In the genomic region with DNA sequence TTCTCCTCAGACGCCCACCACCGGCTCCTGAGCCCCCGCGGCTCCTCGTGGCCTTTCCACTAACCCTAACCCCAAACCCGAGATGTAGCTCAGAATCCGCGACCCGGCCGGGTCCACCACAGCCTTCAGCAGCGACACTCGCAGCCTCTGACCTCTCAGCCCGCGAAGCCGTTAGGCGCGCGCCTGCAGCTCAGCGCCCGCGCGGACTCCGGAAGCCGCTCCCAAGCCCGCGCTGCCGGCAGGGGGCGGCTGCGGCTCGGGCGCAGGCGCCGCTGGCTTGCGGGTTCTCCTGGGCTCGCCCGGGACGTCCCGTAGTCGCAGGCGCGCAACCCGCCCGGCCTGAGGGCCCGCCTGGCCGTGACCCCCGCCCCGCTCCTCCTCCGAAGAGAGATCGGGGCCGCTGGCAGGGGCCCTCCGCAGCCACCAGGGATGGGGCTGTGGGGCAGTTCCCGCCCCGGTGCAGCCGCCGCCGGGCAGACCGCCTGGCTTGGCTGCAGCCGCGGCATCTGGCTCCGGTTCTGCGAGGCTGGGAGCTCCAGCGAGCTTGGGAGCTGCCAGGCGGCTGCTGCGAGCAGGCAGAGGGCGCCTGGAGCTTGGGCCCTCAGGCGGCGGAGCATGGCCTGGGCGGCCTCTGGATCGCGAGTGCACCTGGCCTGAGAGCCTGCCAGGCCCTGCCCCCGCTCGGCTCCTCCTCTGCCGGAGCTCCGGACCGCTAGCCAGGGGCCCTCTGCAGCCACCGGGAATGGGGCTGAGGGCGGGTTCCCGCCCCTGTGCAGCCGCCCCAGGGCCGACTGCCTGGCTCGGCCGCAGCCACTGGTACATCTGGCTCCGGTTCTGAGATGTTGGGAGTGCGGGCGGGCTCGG, we compare ENCODE assay signal across 1 cellular context.
A peak's percentile ranks its signal among the peaks of the same experiment; 100 is the strongest.
TF ChIP-seq lines count a peak whose summit lies in the region.

No MANE protein-coding gene starts in this region.

TF ChIP-seq in K562, 482 proteins besides CTCF, POLR2A, EP300 and RAD21 (continued from another document and continues in another):
- TF ChIP-seq, protein P1, sequence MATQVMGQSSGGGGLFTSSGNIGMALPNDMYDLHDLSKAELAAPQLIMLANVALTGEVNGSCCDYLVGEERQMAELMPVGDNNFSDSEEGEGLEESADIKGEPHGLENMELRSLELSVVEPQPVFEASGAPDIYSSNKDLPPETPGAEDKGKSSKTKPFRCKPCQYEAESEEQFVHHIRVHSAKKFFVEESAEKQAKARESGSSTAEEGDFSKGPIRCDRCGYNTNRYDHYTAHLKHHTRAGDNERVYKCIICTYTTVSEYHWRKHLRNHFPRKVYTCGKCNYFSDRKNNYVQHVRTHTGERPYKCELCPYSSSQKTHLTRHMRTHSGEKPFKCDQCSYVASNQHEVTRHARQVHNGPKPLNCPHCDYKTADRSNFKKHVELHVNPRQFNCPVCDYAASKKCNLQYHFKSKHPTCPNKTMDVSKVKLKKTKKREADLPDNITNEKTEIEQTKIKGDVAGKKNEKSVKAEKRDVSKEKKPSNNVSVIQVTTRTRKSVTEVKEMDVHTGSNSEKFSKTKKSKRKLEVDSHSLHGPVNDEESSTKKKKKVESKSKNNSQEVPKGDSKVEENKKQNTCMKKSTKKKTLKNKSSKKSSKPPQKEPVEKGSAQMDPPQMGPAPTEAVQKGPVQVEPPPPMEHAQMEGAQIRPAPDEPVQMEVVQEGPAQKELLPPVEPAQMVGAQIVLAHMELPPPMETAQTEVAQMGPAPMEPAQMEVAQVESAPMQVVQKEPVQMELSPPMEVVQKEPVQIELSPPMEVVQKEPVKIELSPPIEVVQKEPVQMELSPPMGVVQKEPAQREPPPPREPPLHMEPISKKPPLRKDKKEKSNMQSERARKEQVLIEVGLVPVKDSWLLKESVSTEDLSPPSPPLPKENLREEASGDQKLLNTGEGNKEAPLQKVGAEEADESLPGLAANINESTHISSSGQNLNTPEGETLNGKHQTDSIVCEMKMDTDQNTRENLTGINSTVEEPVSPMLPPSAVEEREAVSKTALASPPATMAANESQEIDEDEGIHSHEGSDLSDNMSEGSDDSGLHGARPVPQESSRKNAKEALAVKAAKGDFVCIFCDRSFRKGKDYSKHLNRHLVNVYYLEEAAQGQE (CRISPR knock-in tag; IDR thresholded peaks at IDR 0.05; ENCODE audit: low read depth) = no peak; the same call in 1 of the 2 replicates
- TF ChIP-seq CC2D1A (IDR thresholded peaks at IDR 0.05) = peak; percentile 50; the same call in 1 of the 2 replicates
- no peak for TF ChIP-seq KDM4B (IDR thresholded peaks at IDR 0.05; ENCODE audit: borderline replicate concordance in 2 of 2, low read depth in 1 of 2)
- TF ChIP-seq PHF20 (IDR thresholded peaks at IDR 0.05; ENCODE audit: partially characterized antibody) = peak; percentile 95
- TF ChIP-seq HIVEP1 (CRISPR knock-in tag; IDR thresholded peaks at IDR 0.05) = no peak
- TF ChIP-seq SRSF3 (IDR thresholded peaks at IDR 0.05; ENCODE audit: insufficient read depth, low read length) = 0 out of 2 replicates have a peak, but pooled peaks have one; percentile 42
- TF ChIP-seq FOXK2 (conservative IDR thresholded peaks at IDR 0.05 in 1 of 2, IDR thresholded peaks at IDR 0.05 in 1 of 2; ENCODE audit: low read depth in 2 of 2) = no peak
- TF ChIP-seq ETS2 (tag; IDR thresholded peaks at IDR 0.05; ENCODE audit: borderline replicate concordance, poor library complexity, severe bottlenecking) = no peak
- TF ChIP-seq TEAD1 (CRISPR knock-in tag; IDR thresholded peaks at IDR 0.05) = peak in 1 of 2 experiments; percentile 66; a peak in 1 of 4 replicates
- TF ChIP-seq RBM15 (IDR thresholded peaks at IDR 0.05; ENCODE audit: insufficient read depth, low read length) = no peak
- TF ChIP-seq ZBTB8A (IDR thresholded peaks at IDR 0.05; ENCODE audit: partially characterized antibody) = no peak
- no peak for TF ChIP-seq GTF2F1 (IDR thresholded peaks at IDR 0.05; ENCODE audit: low read depth, low read length)
- no peak for TF ChIP-seq DDX20 (tag; IDR thresholded peaks at IDR 0.05; ENCODE audit: low read depth)
- no peak for TF ChIP-seq BCL6 (CRISPR knock-in tag; IDR thresholded peaks at IDR 0.05)
- no peak for TF ChIP-seq POLR3G (IDR thresholded peaks at IDR 0.05; ENCODE audit: extremely low read depth, insufficient read length, insufficient replicate concordance)
- TF ChIP-seq SREBF2 (CRISPR knock-in tag; IDR thresholded peaks at IDR 0.05) = no peak
- TF ChIP-seq, protein P2, sequence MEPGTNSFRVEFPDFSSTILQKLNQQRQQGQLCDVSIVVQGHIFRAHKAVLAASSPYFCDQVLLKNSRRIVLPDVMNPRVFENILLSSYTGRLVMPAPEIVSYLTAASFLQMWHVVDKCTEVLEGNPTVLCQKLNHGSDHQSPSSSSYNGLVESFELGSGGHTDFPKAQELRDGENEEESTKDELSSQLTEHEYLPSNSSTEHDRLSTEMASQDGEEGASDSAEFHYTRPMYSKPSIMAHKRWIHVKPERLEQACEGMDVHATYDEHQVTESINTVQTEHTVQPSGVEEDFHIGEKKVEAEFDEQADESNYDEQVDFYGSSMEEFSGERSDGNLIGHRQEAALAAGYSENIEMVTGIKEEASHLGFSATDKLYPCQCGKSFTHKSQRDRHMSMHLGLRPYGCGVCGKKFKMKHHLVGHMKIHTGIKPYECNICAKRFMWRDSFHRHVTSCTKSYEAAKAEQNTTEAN (CRISPR knock-in tag; IDR thresholded peaks at IDR 0.05) = no peak
- TF ChIP-seq HNRNPUL1 (IDR thresholded peaks at IDR 0.05; ENCODE audit: low read length) = no peak
- TF ChIP-seq CXXC5 (CRISPR knock-in tag; IDR thresholded peaks at IDR 0.05) = peak; percentile 93
- no peak for TF ChIP-seq ZNF384 (IDR thresholded peaks at IDR 0.05; ENCODE audit: low read depth, low read length)
- no peak for TF ChIP-seq HDAC2 (IDR thresholded peaks at IDR 0.05)
- TF ChIP-seq KAT7 (CRISPR knock-in tag; IDR thresholded peaks at IDR 0.05; ENCODE audit: borderline replicate concordance) = peak; percentile 96
- TF ChIP-seq MCM5 (IDR thresholded peaks at IDR 0.05; ENCODE audit: low read depth) = no peak
- TF ChIP-seq CSDE1 (IDR thresholded peaks at IDR 0.05) = no peak
- TF ChIP-seq SMARCA5 (IDR thresholded peaks at IDR 0.05) = no peak
- TF ChIP-seq, protein P3, sequence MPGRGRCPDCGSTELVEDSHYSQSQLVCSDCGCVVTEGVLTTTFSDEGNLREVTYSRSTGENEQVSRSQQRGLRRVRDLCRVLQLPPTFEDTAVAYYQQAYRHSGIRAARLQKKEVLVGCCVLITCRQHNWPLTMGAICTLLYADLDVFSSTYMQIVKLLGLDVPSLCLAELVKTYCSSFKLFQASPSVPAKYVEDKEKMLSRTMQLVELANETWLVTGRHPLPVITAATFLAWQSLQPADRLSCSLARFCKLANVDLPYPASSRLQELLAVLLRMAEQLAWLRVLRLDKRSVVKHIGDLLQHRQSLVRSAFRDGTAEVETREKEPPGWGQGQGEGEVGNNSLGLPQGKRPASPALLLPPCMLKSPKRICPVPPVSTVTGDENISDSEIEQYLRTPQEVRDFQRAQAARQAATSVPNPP (IDR thresholded peaks at IDR 0.05; ENCODE audit: borderline replicate concordance, insufficient read depth, insufficient read length) = no peak
- TF ChIP-seq ZNF436 (CRISPR knock-in tag; IDR thresholded peaks at IDR 0.05) = peak; percentile 70
- TF ChIP-seq ZNF133 (CRISPR knock-in tag; IDR thresholded peaks at IDR 0.05) = no peak
- no peak for TF ChIP-seq FOSL1 (tag; conservative IDR thresholded peaks at IDR 0.05)
- peak; percentile 82 for TF ChIP-seq RBBP5 (IDR thresholded peaks at IDR 0.05; ENCODE audit: borderline replicate concordance, insufficient read depth, low read length, poor library complexity, severe bottlenecking)
- TF ChIP-seq ZFX (CRISPR knock-in tag; IDR thresholded peaks at IDR 0.05) = peak; percentile 78
- TF ChIP-seq, protein P4, sequence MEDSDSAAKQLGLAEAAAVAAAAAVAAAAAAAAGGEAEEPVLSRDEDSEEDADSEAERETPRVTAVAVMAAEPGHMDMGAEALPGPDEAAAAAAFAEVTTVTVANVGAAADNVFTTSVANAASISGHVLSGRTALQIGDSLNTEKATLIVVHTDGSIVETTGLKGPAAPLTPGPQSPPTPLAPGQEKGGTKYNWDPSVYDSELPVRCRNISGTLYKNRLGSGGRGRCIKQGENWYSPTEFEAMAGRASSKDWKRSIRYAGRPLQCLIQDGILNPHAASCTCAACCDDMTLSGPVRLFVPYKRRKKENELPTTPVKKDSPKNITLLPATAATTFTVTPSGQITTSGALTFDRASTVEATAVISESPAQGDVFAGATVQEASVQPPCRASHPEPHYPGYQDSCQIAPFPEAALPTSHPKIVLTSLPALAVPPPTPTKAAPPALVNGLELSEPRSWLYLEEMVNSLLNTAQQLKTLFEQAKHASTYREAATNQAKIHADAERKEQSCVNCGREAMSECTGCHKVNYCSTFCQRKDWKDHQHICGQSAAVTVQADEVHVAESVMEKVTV (CRISPR knock-in tag; IDR thresholded peaks at IDR 0.05) = 0 out of 2 replicates have a peak, but pooled peaks have one; percentile 6
- TF ChIP-seq, protein P5, sequence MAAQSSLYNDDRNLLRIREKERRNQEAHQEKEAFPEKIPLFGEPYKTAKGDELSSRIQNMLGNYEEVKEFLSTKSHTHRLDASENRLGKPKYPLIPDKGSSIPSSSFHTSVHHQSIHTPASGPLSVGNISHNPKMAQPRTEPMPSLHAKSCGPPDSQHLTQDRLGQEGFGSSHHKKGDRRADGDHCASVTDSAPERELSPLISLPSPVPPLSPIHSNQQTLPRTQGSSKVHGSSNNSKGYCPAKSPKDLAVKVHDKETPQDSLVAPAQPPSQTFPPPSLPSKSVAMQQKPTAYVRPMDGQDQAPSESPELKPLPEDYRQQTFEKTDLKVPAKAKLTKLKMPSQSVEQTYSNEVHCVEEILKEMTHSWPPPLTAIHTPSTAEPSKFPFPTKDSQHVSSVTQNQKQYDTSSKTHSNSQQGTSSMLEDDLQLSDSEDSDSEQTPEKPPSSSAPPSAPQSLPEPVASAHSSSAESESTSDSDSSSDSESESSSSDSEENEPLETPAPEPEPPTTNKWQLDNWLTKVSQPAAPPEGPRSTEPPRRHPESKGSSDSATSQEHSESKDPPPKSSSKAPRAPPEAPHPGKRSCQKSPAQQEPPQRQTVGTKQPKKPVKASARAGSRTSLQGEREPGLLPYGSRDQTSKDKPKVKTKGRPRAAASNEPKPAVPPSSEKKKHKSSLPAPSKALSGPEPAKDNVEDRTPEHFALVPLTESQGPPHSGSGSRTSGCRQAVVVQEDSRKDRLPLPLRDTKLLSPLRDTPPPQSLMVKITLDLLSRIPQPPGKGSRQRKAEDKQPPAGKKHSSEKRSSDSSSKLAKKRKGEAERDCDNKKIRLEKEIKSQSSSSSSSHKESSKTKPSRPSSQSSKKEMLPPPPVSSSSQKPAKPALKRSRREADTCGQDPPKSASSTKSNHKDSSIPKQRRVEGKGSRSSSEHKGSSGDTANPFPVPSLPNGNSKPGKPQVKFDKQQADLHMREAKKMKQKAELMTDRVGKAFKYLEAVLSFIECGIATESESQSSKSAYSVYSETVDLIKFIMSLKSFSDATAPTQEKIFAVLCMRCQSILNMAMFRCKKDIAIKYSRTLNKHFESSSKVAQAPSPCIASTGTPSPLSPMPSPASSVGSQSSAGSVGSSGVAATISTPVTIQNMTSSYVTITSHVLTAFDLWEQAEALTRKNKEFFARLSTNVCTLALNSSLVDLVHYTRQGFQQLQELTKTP (IDR thresholded peaks at IDR 0.05; ENCODE audit: low read depth in 1 of 2, partially characterized antibody in 2 of 2) = no peak
- no peak for TF ChIP-seq NFE2L1 (tag; IDR thresholded peaks at IDR 0.05; ENCODE audit: borderline replicate concordance, low read depth)
- TF ChIP-seq TGIF2 (CRISPR knock-in tag; IDR thresholded peaks at IDR 0.05) = peak; percentile 57; the same call in 1 of the 2 replicates
- peak; percentile 46; the same call in 1 of the 2 replicates for TF ChIP-seq GABPB1 (CRISPR knock-in tag; IDR thresholded peaks at IDR 0.05)
- TF ChIP-seq, protein P6, sequence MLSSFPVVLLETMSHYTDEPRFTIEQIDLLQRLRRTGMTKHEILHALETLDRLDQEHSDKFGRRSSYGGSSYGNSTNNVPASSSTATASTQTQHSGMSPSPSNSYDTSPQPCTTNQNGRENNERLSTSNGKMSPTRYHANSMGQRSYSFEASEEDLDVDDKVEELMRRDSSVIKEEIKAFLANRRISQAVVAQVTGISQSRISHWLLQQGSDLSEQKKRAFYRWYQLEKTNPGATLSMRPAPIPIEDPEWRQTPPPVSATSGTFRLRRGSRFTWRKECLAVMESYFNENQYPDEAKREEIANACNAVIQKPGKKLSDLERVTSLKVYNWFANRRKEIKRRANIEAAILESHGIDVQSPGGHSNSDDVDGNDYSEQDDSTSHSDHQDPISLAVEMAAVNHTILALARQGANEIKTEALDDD (IDR thresholded peaks at IDR 0.05) = no peak
- TF ChIP-seq, protein P7, sequence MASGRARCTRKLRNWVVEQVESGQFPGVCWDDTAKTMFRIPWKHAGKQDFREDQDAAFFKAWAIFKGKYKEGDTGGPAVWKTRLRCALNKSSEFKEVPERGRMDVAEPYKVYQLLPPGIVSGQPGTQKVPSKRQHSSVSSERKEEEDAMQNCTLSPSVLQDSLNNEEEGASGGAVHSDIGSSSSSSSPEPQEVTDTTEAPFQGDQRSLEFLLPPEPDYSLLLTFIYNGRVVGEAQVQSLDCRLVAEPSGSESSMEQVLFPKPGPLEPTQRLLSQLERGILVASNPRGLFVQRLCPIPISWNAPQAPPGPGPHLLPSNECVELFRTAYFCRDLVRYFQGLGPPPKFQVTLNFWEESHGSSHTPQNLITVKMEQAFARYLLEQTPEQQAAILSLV (tag; IDR thresholded peaks at IDR 0.05) = no peak
- peak; percentile 97 for TF ChIP-seq ZFP36 (IDR thresholded peaks at IDR 0.05; ENCODE audit: low read depth, low read length, partially characterized antibody)
- TF ChIP-seq, protein P8, sequence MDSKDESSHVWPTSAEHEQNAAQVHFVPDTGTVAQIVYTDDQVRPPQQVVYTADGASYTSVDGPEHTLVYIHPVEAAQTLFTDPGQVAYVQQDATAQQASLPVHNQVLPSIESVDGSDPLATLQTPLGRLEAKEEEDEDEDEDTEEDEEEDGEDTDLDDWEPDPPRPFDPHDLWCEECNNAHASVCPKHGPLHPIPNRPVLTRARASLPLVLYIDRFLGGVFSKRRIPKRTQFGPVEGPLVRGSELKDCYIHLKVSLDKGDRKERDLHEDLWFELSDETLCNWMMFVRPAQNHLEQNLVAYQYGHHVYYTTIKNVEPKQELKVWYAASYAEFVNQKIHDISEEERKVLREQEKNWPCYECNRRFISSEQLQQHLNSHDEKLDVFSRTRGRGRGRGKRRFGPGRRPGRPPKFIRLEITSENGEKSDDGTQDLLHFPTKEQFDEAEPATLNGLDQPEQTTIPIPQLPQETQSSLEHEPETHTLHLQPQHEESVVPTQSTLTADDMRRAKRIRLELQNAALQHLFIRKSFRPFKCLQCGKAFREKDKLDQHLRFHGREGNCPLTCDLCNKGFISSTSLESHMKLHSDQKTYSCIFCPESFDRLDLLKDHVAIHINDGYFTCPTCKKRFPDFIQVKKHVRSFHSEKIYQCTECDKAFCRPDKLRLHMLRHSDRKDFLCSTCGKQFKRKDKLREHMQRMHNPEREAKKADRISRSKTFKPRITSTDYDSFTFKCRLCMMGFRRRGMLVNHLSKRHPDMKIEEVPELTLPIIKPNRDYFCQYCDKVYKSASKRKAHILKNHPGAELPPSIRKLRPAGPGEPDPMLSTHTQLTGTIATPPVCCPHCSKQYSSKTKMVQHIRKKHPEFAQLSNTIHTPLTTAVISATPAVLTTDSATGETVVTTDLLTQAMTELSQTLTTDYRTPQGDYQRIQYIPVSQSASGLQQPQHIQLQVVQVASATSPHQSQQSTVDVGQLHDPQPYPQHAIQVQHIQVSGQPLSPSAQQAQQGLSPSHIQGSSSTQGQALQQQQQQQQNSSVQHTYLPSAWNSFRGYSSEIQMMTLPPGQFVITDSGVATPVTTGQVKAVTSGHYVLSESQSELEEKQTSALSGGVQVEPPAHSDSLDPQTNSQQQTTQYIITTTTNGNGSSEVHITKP (IDR thresholded peaks at IDR 0.05; ENCODE audit: partially characterized antibody) = no peak
- TF ChIP-seq BMI1 (IDR thresholded peaks at IDR 0.05; ENCODE audit: low read length) = no peak
- TF ChIP-seq PHF8 (IDR thresholded peaks at IDR 0.05; ENCODE audit: borderline replicate concordance, low read length) = peak; percentile 85
- TF ChIP-seq SMAD2 (IDR thresholded peaks at IDR 0.05; ENCODE audit: low read depth, low read length) = no peak
- TF ChIP-seq FIP1L1 (IDR thresholded peaks at IDR 0.05; ENCODE audit: low read depth, low read length, poor library complexity, severe bottlenecking) = peak; percentile 80
